In genomic region chr11:36110698-36111410, GRCh38 we compare ENCODE assay signal across 17 cellular contexts.
DNase-seq lines count a peak whose midpoint lies in the region; ATAC-seq and TF ChIP-seq lines count a peak whose summit lies in the region.
"Had no signal": no experiment of that assay in that cellular context is flagged by ENCODE, and none has a peak within 500 bp of the region (broad histone marks: within the 10 kb centered on the region; RNA-seq: fewer than 3 reads in every experiment).

No MANE protein-coding gene starts in this region.

- DNase-seq in COR-L47 (lab: John Stamatoyannopoulos, UW) (peak; percentile 71), NT2/D1 (ENCODE audit: low read depth, low spot score) (no peak), AML-193 (lab: John Stamatoyannopoulos, UW) (no peak), midbrain (lab: John Stamatoyannopoulos, UW) (no peak), sciatic nerve (ENCODE audit: low spot score) (no peak)
- DNase-seq: activated CD4-positive, alpha-beta T cell treated with anti-CD3 and anti-CD28 coated beads, Interleukin-2, amount 50 U/mL, for 4 hours; activated T-cell treated with anti-CD3 and anti-CD28 coated beads, Interleukin-2, amount 50 U/mL, for 72 hours; CD4-positive, alpha-beta memory T cell; heart right ventricle; NCI-H187 treated with DMSO at 0.1 percent for 48 hours; occipital lobe; stomach had no signal

- peak overlapping the region; percentile 91 for H3K4me2 ChIP-seq in KMS-11

- H3K4me1 ChIP-seq in KMS-11 (ENCODE audit: low read depth, poor library complexity, severe bottlenecking) (peaks cover 46% of the 10 kb centered on the region), NT2/D1 (ENCODE audit: insufficient read depth, insufficient read length) (peaks cover 17% of the 10 kb centered on the region), iPS-15b (ENCODE audit: control insufficient read depth, insufficient read depth, low read length) (peaks cover 20% of the 10 kb centered on the region)
- H3K4me1 ChIP-seq: right atrium auricular region had no signal

- H3K4me3 ChIP-seq in KMS-11 (IDR thresholded peaks at IDR 0.05; ENCODE audit: insufficient read depth, low read depth, low read length): no peak overlapping the region
- no peak overlapping the region for H3K4me3 ChIP-seq in NT2/D1 (ENCODE audit: insufficient read length, low read depth)
- H3K4me3 ChIP-seq in iPS-15b (ENCODE audit: low read depth, low read length): peak overlapping the region; percentile 18
- H3K4me3 ChIP-seq: heart right ventricle, right atrium auricular region, stomach had no signal

- ATAC-seq in HG03520 (IDR thresholded peaks at IDR 0.05; ENCODE audit: unreplicated experiment) (no peak), sciatic nerve (no peak)
- ATAC-seq: heart right ventricle had no signal

- H4K20me1 ChIP-seq in KMS-11 (ENCODE audit: insufficient read depth): no peaks in the 10 kb centered on the region

- H3K36me3 ChIP-seq in KMS-11 (ENCODE audit: insufficient read depth) (no peaks in the 10 kb centered on the region), NT2/D1 (ENCODE audit: insufficient read depth, insufficient read length, low read length) (peaks cover 18% of the 10 kb centered on the region), iPS-15b (ENCODE audit: control insufficient read depth, insufficient read depth, low read length) (peaks cover 2% of the 10 kb centered on the region)
- H3K36me3 ChIP-seq: heart right ventricle, right atrium auricular region had no signal

- H2AFZ ChIP-seq in KMS-11 (ENCODE audit: low read depth): peak overlapping the region; percentile 35

- H3K27me3 ChIP-seq in KMS-11 (ENCODE audit: insufficient read depth, low read depth): no peaks in the 10 kb centered on the region
- no peaks in the 10 kb centered on the region for H3K27me3 ChIP-seq in NT2/D1 (ENCODE audit: insufficient read depth, insufficient read length)
- no peaks in the 10 kb centered on the region for H3K27me3 ChIP-seq in iPS-15b (ENCODE audit: control insufficient read depth, insufficient read depth, low read length)
- H3K27me3 ChIP-seq: right atrium auricular region, stomach had no signal

- H3K79me2 ChIP-seq in KMS-11 (ENCODE audit: insufficient read depth, low read depth): no peaks in the 10 kb centered on the region

- peaks cover 40% of the 10 kb centered on the region for H3K9me3 ChIP-seq in NT2/D1 (ENCODE audit: insufficient read depth, low read length)
- no peaks in the 10 kb centered on the region for H3K9me3 ChIP-seq in iPS-15b (ENCODE audit: control insufficient read depth, insufficient read depth, low read length)

- intact Hi-C loops in sciatic nerve (cut with DNase I): no loop called here

- peak overlapping the region; percentile 84 for H3K27ac ChIP-seq in KMS-11
- H3K27ac ChIP-seq: heart right ventricle, right atrium auricular region, RWPE1, stomach had no signal

- TF ChIP-seq CTCF in KMS-11 (conservative IDR thresholded peaks at IDR 0.05; ENCODE audit: low read depth, low read length): no peak

- peak overlapping the region; percentile 37; the same call in 1 of the 2 replicates for H3K9ac ChIP-seq in KMS-11
- H3K9ac ChIP-seq in NT2/D1 (ENCODE audit: insufficient read length, low read depth): peak overlapping the region; percentile 52
- H3K9ac ChIP-seq in iPS-15b (ENCODE audit: low read depth, low read length): peak overlapping the region; percentile 77
